14 cellular contexts compared by ENCODE assay signal in the genomic region with DNA sequence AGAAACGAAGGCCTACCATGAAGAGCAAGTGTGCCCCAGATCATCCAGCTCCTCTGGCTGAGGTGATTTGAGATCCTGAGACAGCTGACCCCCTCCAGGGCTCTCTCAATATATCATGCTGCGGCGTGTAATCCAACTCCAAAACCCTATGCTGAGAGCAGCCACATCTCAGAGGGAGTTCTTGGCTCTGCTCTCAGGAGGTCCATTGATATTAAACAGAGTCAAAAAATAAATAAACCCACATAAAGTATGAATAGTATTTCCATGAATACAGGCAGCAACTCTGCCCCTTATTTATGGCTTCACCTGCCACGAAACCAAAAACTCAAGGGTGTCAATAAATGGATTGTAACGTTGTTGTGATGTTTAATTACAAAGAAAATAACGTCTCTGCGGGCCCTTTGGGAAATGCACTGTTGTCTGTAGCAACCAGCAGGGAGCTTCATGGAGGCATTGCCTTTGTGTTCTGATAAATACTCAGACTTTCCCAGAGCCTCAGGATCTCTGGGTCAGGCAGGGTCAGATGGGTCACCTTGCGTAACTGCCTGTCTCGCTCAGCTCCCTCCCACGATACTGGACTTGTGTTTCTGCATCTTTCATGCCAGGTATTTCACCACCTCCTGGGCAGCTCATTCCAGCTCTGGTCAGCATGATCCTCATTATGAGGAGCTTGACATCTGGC.
DNase-seq lines count a peak whose midpoint lies in the region; ATAC-seq, FAIRE-seq and TF ChIP-seq lines count a peak whose summit lies in the region.
"Had no signal": no experiment of that assay in that cellular context is flagged by ENCODE, and none has a peak within 500 bp of the region (broad histone marks: within the 10 kb centered on the region; RNA-seq: fewer than 3 reads in every experiment).

No MANE protein-coding gene starts in this region.

- no peak for TF ChIP-seq RAD21 in H1 (IDR thresholded peaks at IDR 0.05 in 1 of 2, conservative IDR thresholded peaks at IDR 0.05 in 1 of 2; ENCODE audit: low read depth in 2 of 2, low read length in 2 of 2)

- POLR2A ChIA-PET in H1 (lab: Charles Lee; ENCODE audit: partially characterized antibody): interaction anchor here (0.6 to 1.4 kb wide), 2 partner anchors 21 to 567 kb away, joined by 3 read pairs; no protein-coding TSS in a partner anchor

- H3K23me2 ChIP-seq in H9 (ENCODE audit: insufficient read length, low read depth, low read length, poor library complexity, severe bottlenecking) (no peaks in the 10 kb centered on the region), H1 (ENCODE audit: low read depth, low read length) (no peaks in the 10 kb centered on the region; the same call in 1 of the 2 replicates)

- H3K4ac ChIP-seq in H9 (ENCODE audit: low read depth, low read length) (no peak overlapping the region), H1 (replicated peaks; ENCODE audit: insufficient read length, low read depth, low read length) (no peak overlapping the region)

- intact Hi-C loops in transverse colon (cut with DNase I; ENCODE audit: low total_unique reads): no loop called here

- CTCF ChIA-PET in H1 (lab: Charles Lee; ENCODE audit: partially characterized antibody): interaction anchor here (0.6 to 1.6 kb wide), 6 partner anchors 9 to 165 kb away, joined by 3 to 4 read pairs (median 3); no protein-coding TSS in a partner anchor

- H3K4me1 ChIP-seq in H9 (ENCODE audit: insufficient read depth, low read length) (peaks cover 8% of the 10 kb centered on the region; the same call in 1 of the 2 replicates), H1 (replicated peaks in 1 of 4; ENCODE audit: control insufficient read depth in 3 of 4, insufficient read depth in 4 of 4, low read length in 3 of 4) (peaks cover 7 to 21% (median 12%) of the 10 kb centered on the region in 4 experiments; a peak in 6 of 7 replicates), neural progenitor cell (peaks cover 26% of the 10 kb centered on the region), transverse colon (peaks cover 0 to 6% (median 0%) of the 10 kb centered on the region in 4 donors)
- H3K4me1 ChIP-seq: adrenal gland had no signal

- H3K27ac ChIP-seq in H9 (ENCODE audit: insufficient read length, low read depth, low read length): no peak overlapping the region
- 0 out of 2 replicates have a peak overlapping the region, but pooled peaks have one; percentile 3 for H3K27ac ChIP-seq in H1 (ENCODE audit: low read depth, low read length)
- H3K27ac ChIP-seq in neural progenitor cell: no peak overlapping the region
- no peak overlapping the region for H3K27ac ChIP-seq in transverse colon
- H3K27ac ChIP-seq: adrenal gland had no signal

- H3K27me3 Mint-ChIP-seq in H9 (ENCODE audit: low read depth) (peaks cover 1% of the 10 kb centered on the region), neural progenitor cell (ENCODE audit: insufficient read depth, low read depth) (peaks cover 4% of the 10 kb centered on the region)
- H3K27me3 Mint-ChIP-seq: activated T-helper 17 cell treated with anti-CD3 and anti-CD28 coated beads, Interleukin-2, amount 50 U/mL, for 72 hours had no signal

- H3K4me3 Mint-ChIP-seq in H9 (peak overlapping the region in 1 of 2 experiments; percentile 30; a peak in 3 of 5 replicates), neural progenitor cell (peak overlapping the region; percentile 60)
- H3K4me3 Mint-ChIP-seq: activated T-helper 17 cell treated with anti-CD3 and anti-CD28 coated beads, Interleukin-2, amount 50 U/mL, for 72 hours had no signal

- H4K91ac ChIP-seq in H9 (ENCODE audit: insufficient read length, low read depth, low read length): no peak overlapping the region
- H4K91ac ChIP-seq in H1 (replicated peaks; ENCODE audit: insufficient read length, low read length): no peak overlapping the region

- no peak overlapping the region for H3K9ac ChIP-seq in H9 (ENCODE audit: extremely low read depth, insufficient read length, low read length)
- H3K9ac ChIP-seq in H1 (replicated peaks in 1 of 4; ENCODE audit: extremely low read depth in 1 of 4, low read depth in 3 of 4, low read length in 3 of 4): no peak overlapping the region
- H3K9ac ChIP-seq in neural progenitor cell: no peak overlapping the region

- FAIRE-seq in H1 (lab: Jason Lieb, UNC): no peak

- in situ Hi-C loops in transverse colon (cut with MboI; ENCODE audit: low pct_ligation_motif_present in 1 of 4, low pct_unique_long_range_greater_than_20kb in 1 of 4, low sequenced_read_pairs in 3 of 4): no loop called here

- H3K79me2 ChIP-seq in H9 (ENCODE audit: insufficient read depth, low read length) (no peaks in the 10 kb centered on the region; the same call in 1 of the 2 replicates), H1 (ENCODE audit: control insufficient read depth in 1 of 2, insufficient read depth in 2 of 2, low read length in 2 of 2) (peaks cover 0 to 87% of the 10 kb centered on the region in 2 experiments; a peak in 3 of 4 replicates), neural progenitor cell (ENCODE audit: low read depth) (peaks cover 23% of the 10 kb centered on the region)

- peak overlapping the region in 2 of 3 experiments; percentile 49 to 80; a peak in 3 of 7 replicates for H3K27ac Mint-ChIP-seq in H9
- H3K27ac Mint-ChIP-seq in neural progenitor cell: peak overlapping the region; percentile 84
- H3K27ac Mint-ChIP-seq: activated T-helper 17 cell treated with anti-CD3 and anti-CD28 coated beads, Interleukin-2, amount 50 U/mL, for 72 hours had no signal

- H3K4me3 ChIP-seq in H1 (ENCODE audit: extremely low read depth in 1 of 4, insufficient read depth in 2 of 4, low read depth in 3 of 4, low read length in 4 of 4) (peak overlapping the region in 2 of 4 experiments; percentile 0 to 8; a peak in 1 of 8 replicates), neural progenitor cell (peak overlapping the region; percentile 22), transverse colon (no peak overlapping the region)
- H3K4me3 ChIP-seq: adrenal gland had no signal

- H2BK12ac ChIP-seq in H9 (ENCODE audit: insufficient read length, low read depth, low read length) (no peak overlapping the region), H1 (ENCODE audit: low read depth, low read length) (no peak overlapping the region)

- H3K4me2 ChIP-seq in H9 (ENCODE audit: insufficient read depth, insufficient read length, low read length) (no peak overlapping the region), H1 (ENCODE audit: insufficient read depth in 1 of 2, low read depth in 2 of 2, low read length in 2 of 2) (peak overlapping the region; percentile 28 to 42; a peak in 3 of 4 replicates), neural progenitor cell (peak overlapping the region; percentile 59)

- no peak for DNase-seq in H9
- DNase-seq in NCI-H2107 (lab: John Stamatoyannopoulos, UW): peak; percentile 47
- DNase-seq in H1 (ENCODE audit: low read depth in 1 of 2, low spot score in 2 of 2): no peak
- peak; percentile 64 for DNase-seq in neural progenitor cell (ENCODE audit: low spot score)
- no peak for DNase-seq in activated CD4-positive, alpha-beta T cell treated with anti-CD3 and anti-CD28 coated beads for 48 hours
- DNase-seq in transverse colon: no peak
- no peak for DNase-seq in KG1 (lab: John Stamatoyannopoulos, UW)
- DNase-seq: activated CD8-positive, alpha-beta memory T cell treated with anti-CD3 and anti-CD28 coated beads for 24 hours; NCI-H510A; stimulated activated CD8-positive, alpha-beta memory T cell treated with anti-CD3 and anti-CD28 coated beads, Interleukin-4, amount 100 ng/mL, for 48 hours had no signal

- H2BK15ac ChIP-seq in H9 (ENCODE audit: low read depth, low read length): no peak overlapping the region
- H2BK15ac ChIP-seq in H1 (ENCODE audit: low read length): no peak overlapping the region

- H3K36me3 Mint-ChIP-seq in H9 (ENCODE audit: insufficient read depth in 1 of 3, low read depth in 3 of 3): peaks cover 25 to 40% (median 28%) of the 10 kb centered on the region in 3 experiments
- peaks cover 32% of the 10 kb centered on the region for H3K36me3 Mint-ChIP-seq in neural progenitor cell

- H4K5ac ChIP-seq in H9 (ENCODE audit: insufficient read length, low read depth, low read length): no peak overlapping the region
- H4K5ac ChIP-seq in H1 (ENCODE audit: insufficient read length, low read depth, low read length): no peak overlapping the region

- H2BK5ac ChIP-seq in H9 (ENCODE audit: insufficient read length, low read length): no peak overlapping the region
- H2BK5ac ChIP-seq in H1 (ENCODE audit: low read depth, low read length): 0 out of 2 replicates have a peak overlapping the region, but pooled peaks have one; percentile 21

- TF ChIP-seq POLR2A in H1 (IDR thresholded peaks at IDR 0.05; ENCODE audit: control extremely low read depth in 1 of 2, low read depth in 2 of 2, low read length in 2 of 2): no peak
- no peak for TF ChIP-seq POLR2A in transverse colon (IDR thresholded peaks at IDR 0.05)

- H3F3A ChIP-seq in neural progenitor cell (ENCODE audit: low read depth): peaks cover 31% of the 10 kb centered on the region

- H3K23ac ChIP-seq in H9 (ENCODE audit: insufficient read length, low read depth, low read length) (no peak overlapping the region), H1 (ENCODE audit: insufficient read length) (no peak overlapping the region)

- no CpG with 5 or more reads among the region's 10 CpGs for WGBS in H9 (ENCODE audit: extremely low coverage, insufficient read length, low lambda C conversion rate)
- WGBS in H1 (ENCODE audit: extremely low coverage in 1 of 2, insufficient coverage in 1 of 2, insufficient read length in 1 of 2, insufficient replicate concordance in 2 of 2, low coverage in 1 of 2, low lambda C conversion rate in 2 of 2, missing lambda C conversion rate in 1 of 2), 2 experiments: 53% methylated on average over 10 of the region's 10 CpGs; no CpG with 5 or more reads in 1 of the 2 experiments
- 56 to 73% methylated on average over 4 to 10 of the region's 10 CpGs for WGBS in transverse colon (ENCODE audit: low coverage in 1 of 2), 2 donors

- H3K18ac ChIP-seq in H9 (ENCODE audit: insufficient read length, low read depth, low read length) (no peak overlapping the region), H1 (ENCODE audit: extremely low read depth, low read length) (no peak overlapping the region)

- H2AK5ac ChIP-seq in H9 (ENCODE audit: insufficient read length, low read length) (no peak overlapping the region), H1 (ENCODE audit: low read depth, low read length) (0 out of 2 replicates have a peak overlapping the region, but pooled peaks have one; percentile 55)

- H3K4me1 Mint-ChIP-seq in H9 (peaks cover 40 to 43% of the 10 kb centered on the region in 2 experiments), neural progenitor cell (peaks cover 34% of the 10 kb centered on the region)
- H3K4me1 Mint-ChIP-seq: activated T-helper 17 cell treated with anti-CD3 and anti-CD28 coated beads, Interleukin-2, amount 50 U/mL, for 72 hours had no signal

- no peak overlapping the region for H3T11ph ChIP-seq in H9 (ENCODE audit: low read length)

- H4K20me1 ChIP-seq in H9 (ENCODE audit: control insufficient read depth, insufficient read depth, insufficient read length) (peaks cover 3% of the 10 kb centered on the region), H1 (replicated peaks in 1 of 2; ENCODE audit: control insufficient read depth in 1 of 2, insufficient read depth in 2 of 2, low read length in 2 of 2) (peaks cover 18 to 28% of the 10 kb centered on the region in 2 experiments), neural progenitor cell (ENCODE audit: low read depth) (peaks cover 33% of the 10 kb centered on the region)

- H3K79me1 ChIP-seq in H9 (ENCODE audit: insufficient read depth, low read depth, low read length, poor library complexity, severe bottlenecking): no peaks in the 10 kb centered on the region
- H3K79me1 ChIP-seq in H1 (ENCODE audit: low read depth, low read length): peaks cover 4% of the 10 kb centered on the region

- no peak overlapping the region for H3K14ac ChIP-seq in H9 (ENCODE audit: insufficient read depth, low read length)
- no peak overlapping the region for H3K14ac ChIP-seq in H1 (ENCODE audit: insufficient read length)

- H2BK20ac ChIP-seq in H9 (ENCODE audit: low read depth, low read length, poor library complexity, severe bottlenecking): no peak overlapping the region
- H2BK20ac ChIP-seq in H1 (ENCODE audit: low read length): no peak overlapping the region

- TF ChIP-seq EP300 in H1 (IDR thresholded peaks at IDR 0.05; ENCODE audit: borderline replicate concordance in 1 of 2, low read depth in 2 of 2, low read length in 2 of 2): no peak
- no peak for TF ChIP-seq EP300 in transverse colon (IDR thresholded peaks at IDR 0.05; ENCODE audit: low read depth)

- H2AFZ ChIP-seq in H9 (ENCODE audit: low read length): no peak overlapping the region
- H2AFZ ChIP-seq in H1 (ENCODE audit: low read length): no peak overlapping the region
- no peak overlapping the region for H2AFZ ChIP-seq in neural progenitor cell (replicated peaks)

- H4K8ac ChIP-seq in H9 (replicated peaks; ENCODE audit: insufficient read length, low read depth, low read length) (no peak overlapping the region), H1 (ENCODE audit: extremely low read depth, insufficient read depth, low read length) (no peak overlapping the region)

- H3K36me3 ChIP-seq in H1 (ENCODE audit: control insufficient read depth in 2 of 4, insufficient read depth in 4 of 4, low read length in 3 of 4) (peaks cover 0 to 6% (median 1%) of the 10 kb centered on the region in 4 experiments; a peak in 2 of 8 replicates), neural progenitor cell (no peaks in the 10 kb centered on the region), transverse colon (no peaks in the 10 kb centered on the region)
- H3K36me3 ChIP-seq: adrenal gland had no signal

- no peaks in the 10 kb centered on the region for H3K27me3 ChIP-seq in H9 (ENCODE audit: insufficient read depth, low read length)
- no peaks in the 10 kb centered on the region for H3K27me3 ChIP-seq in H1 (replicated peaks in 1 of 4; ENCODE audit: control insufficient read depth in 3 of 4, extremely low read depth in 1 of 4, insufficient read depth in 3 of 4, low read length in 3 of 4)
- H3K27me3 ChIP-seq in neural progenitor cell: no peaks in the 10 kb centered on the region
- no peaks in the 10 kb centered on the region for H3K27me3 ChIP-seq in transverse colon
- H3K27me3 ChIP-seq: adrenal gland had no signal

- H3K9me3 ChIP-seq in H9 (ENCODE audit: control insufficient read depth, low read depth, low read length) (no peaks in the 10 kb centered on the region), H1 (ENCODE audit: insufficient read depth in 2 of 2, low read depth in 1 of 2, low read length in 1 of 2) (no peaks in the 10 kb centered on the region; a peak in 1 of 4 replicates), neural progenitor cell (ENCODE audit: low read depth) (no peaks in the 10 kb centered on the region), transverse colon (no peaks in the 10 kb centered on the region)
- H3K9me3 ChIP-seq: adrenal gland had no signal

- H2BK120ac ChIP-seq in H9 (ENCODE audit: low read depth, low read length, poor library complexity, severe bottlenecking) (no peak overlapping the region), H1 (replicated peaks; ENCODE audit: low read depth, low read length) (no peak overlapping the region)

- no peak for ATAC-seq in GM18868 (IDR thresholded peaks at IDR 0.05; ENCODE audit: unreplicated experiment)
- ATAC-seq: activated T-helper 17 cell treated with anti-CD3 and anti-CD28 coated beads, Interleukin-2, amount 50 U/mL, for 72 hours; Panc1 had no signal

- H3K56ac ChIP-seq in H9 (ENCODE audit: insufficient read length, low read depth, low read length) (no peak overlapping the region), H1 (replicated peaks; ENCODE audit: insufficient read length, low read depth, low read length) (no peak overlapping the region)

- TF ChIP-seq CTCF in H9 (conservative IDR thresholded peaks at IDR 0.05) (no peak), H1 (IDR thresholded peaks at IDR 0.05; ENCODE audit: control extremely low read depth in 1 of 3, insufficient read depth in 1 of 3, low read depth in 1 of 3, low read length in 3 of 3) (no peak), neural progenitor cell (IDR thresholded peaks at IDR 0.05) (no peak), transverse colon (IDR thresholded peaks at IDR 0.05) (no peak)

- H3K9me3 Mint-ChIP-seq in H9 (peaks cover 2 to 3% of the 10 kb centered on the region in 2 experiments; a peak in 3 of 5 replicates), neural progenitor cell (peaks cover 6% of the 10 kb centered on the region)

Comparison
In these comparisons a context has a peak if more than half of its experiments do, and no peak if none do; other contexts are left out.
1. DNase-seq: peak in NCI-H2107 (single experiment) and neural progenitor cell (single experiment); none in H9 (single experiment), H1 (0 of 2), activated CD4-positive, alpha-beta T cell treated with anti-CD3 and anti-CD28 coated beads for 48 hours (single experiment), transverse colon (single experiment) and KG1 (single experiment).